In the genomic region with DNA sequence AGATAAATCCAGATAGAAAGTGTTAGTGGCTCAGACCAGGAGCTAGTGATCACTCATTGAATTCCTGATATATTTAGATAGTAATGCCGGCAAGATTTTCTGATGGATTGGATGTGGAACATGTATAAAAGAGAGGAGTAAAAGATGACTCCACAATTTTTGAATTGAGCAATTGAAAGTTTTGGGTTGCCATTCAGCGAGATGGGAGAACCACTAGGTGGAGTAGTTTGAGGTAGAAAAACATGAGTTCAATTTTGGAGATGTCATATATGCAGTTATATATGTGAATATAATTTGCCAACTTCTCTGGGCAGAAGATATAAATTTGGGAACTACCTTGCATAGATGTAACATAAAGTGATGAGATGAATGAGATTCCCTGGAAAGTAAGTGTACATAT, we compare ENCODE assay signal across 12 cellular contexts.
A peak's percentile ranks its signal among the peaks of the same experiment; 100 is the strongest.
DNase-seq lines count a peak whose midpoint lies in the region; ATAC-seq and TF ChIP-seq lines count a peak whose summit lies in the region.
"Had no signal": no experiment of that assay in that cellular context is flagged by ENCODE, and none has a peak within 500 bp of the region (broad histone marks: within the 10 kb centered on the region; RNA-seq: fewer than 3 reads in every experiment).

No MANE protein-coding gene starts in this region.

- no peak overlapping the region for H2BK12ac ChIP-seq in neuronal stem cell (ENCODE audit: low read length)

- H3K9me3 ChIP-seq in OCI-LY1 (ENCODE audit: low read length) (no peaks in the 10 kb centered on the region), neuronal stem cell (replicated peaks in 1 of 2; ENCODE audit: control insufficient read depth in 2 of 2, insufficient read depth in 1 of 2, low read depth in 1 of 2, low read length in 2 of 2) (peaks cover 2% of the 10 kb centered on the region in 2 donors)

- H2BK120ac ChIP-seq in neuronal stem cell (ENCODE audit: low read depth, low read length) = no peak overlapping the region

- H3K4me3 ChIP-seq in OCI-LY1 (ENCODE audit: low read depth, low read length, poor library complexity, severe bottlenecking) (no peak overlapping the region), fibroblast of mammary gland (ENCODE audit: control insufficient read depth, low read depth, low read length) (no peak overlapping the region), neuronal stem cell (ENCODE audit: low read length in 2 of 2) (no peak overlapping the region)

- TF ChIP-seq CTCF in GM12872 (IDR thresholded peaks at IDR 0.05; ENCODE audit: insufficient read depth, low read depth, low read length) (peak; percentile 48; the same call in 2 of the 3 replicates), OCI-LY1 (IDR thresholded peaks at IDR 0.05; ENCODE audit: low read length) (peak; percentile 50), fibroblast of mammary gland (conservative IDR thresholded peaks at IDR 0.05; ENCODE audit: control insufficient read depth, insufficient read depth, low read depth, low read length) (peak; percentile 16)

- no peaks in the 10 kb centered on the region for H3K36me3 ChIP-seq in OCI-LY1 (ENCODE audit: insufficient read depth, low read length)
- H3K36me3 ChIP-seq in neuronal stem cell (replicated peaks in 1 of 2; ENCODE audit: control insufficient read depth in 2 of 2, insufficient read depth in 2 of 2, low read length in 2 of 2) = peaks cover 0 to under 1% of the 10 kb centered on the region in 2 donors

- H3K79me1 ChIP-seq in neuronal stem cell (ENCODE audit: low read depth, low read length) = no peaks in the 10 kb centered on the region

- no peak overlapping the region for H2AK5ac ChIP-seq in neuronal stem cell (ENCODE audit: low read depth, low read length)

- no peak overlapping the region for H3K23ac ChIP-seq in neuronal stem cell (ENCODE audit: low read depth, low read length, poor library complexity)

- H3F3A ChIP-seq in OCI-LY1 (ENCODE audit: insufficient read depth, low read length) = no peaks in the 10 kb centered on the region

- H3K4me1 ChIP-seq in OCI-LY1 (ENCODE audit: insufficient read depth, low read length, severe bottlenecking) = no peaks in the 10 kb centered on the region
- H3K4me1 ChIP-seq in neuronal stem cell (ENCODE audit: control insufficient read depth in 2 of 2, insufficient read depth in 1 of 2, low read depth in 1 of 2, low read length in 2 of 2) = peaks cover 0 to 3% of the 10 kb centered on the region in 2 donors

- in situ Hi-C loops in ACHN (cut with HindIII; ENCODE audit: low pct_ligation_motif_present, low pct_unique_long_range_greater_than_20kb, low sequenced_read_pairs) = no loop called here

- no peak overlapping the region for H2AFZ ChIP-seq in OCI-LY1 (ENCODE audit: low read length)
- no peak overlapping the region for H2AFZ ChIP-seq in neuronal stem cell (ENCODE audit: low read length)

- no peak for ATAC-seq in HG02759 (IDR thresholded peaks at IDR 0.05; ENCODE audit: unreplicated experiment)
- ATAC-seq: activated CD8-positive, alpha-beta memory T cell treated with anti-CD3 and anti-CD28 coated beads, Interleukin-2, amount 10 ng/mL, durations not matched to agents 7 days and 5 days had no signal

- no peak overlapping the region for H3K18ac ChIP-seq in neuronal stem cell (ENCODE audit: low read length)

- no peak overlapping the region for H2BK15ac ChIP-seq in neuronal stem cell (ENCODE audit: low read length)

- no peak overlapping the region for H2BK5ac ChIP-seq in neuronal stem cell (ENCODE audit: low read length)

- no peaks in the 10 kb centered on the region for H3K9me2 ChIP-seq in OCI-LY1 (ENCODE audit: low read depth, low read length)

- WGBS in neuronal stem cell (ENCODE audit: extremely low coverage in 2 of 2, insufficient read length in 2 of 2, insufficient replicate concordance in 1 of 2), 2 donors = no CpG with 5 or more reads among the region's 2 CpGs

- H3K27me3 ChIP-seq in OCI-LY1 (ENCODE audit: insufficient read depth, low read length) = no peaks in the 10 kb centered on the region
- H3K27me3 ChIP-seq in neuronal stem cell (ENCODE audit: control insufficient read depth in 3 of 3, insufficient read depth in 3 of 3, low read depth in 1 of 3, low read length in 3 of 3) = no peaks in the 10 kb centered on the region

- no peak overlapping the region for H3K14ac ChIP-seq in neuronal stem cell (ENCODE audit: low read length)

- no peaks in the 10 kb centered on the region for H4K20me1 ChIP-seq in OCI-LY1 (ENCODE audit: insufficient read depth, low read length)

- no peak overlapping the region for H4K91ac ChIP-seq in neuronal stem cell (ENCODE audit: low read depth, low read length, poor library complexity)

- H3K4ac ChIP-seq in neuronal stem cell (ENCODE audit: low read length) = no peak overlapping the region

- DNase-seq in ACHN = peak; percentile 7
- DNase-seq in fibroblast of mammary gland (ENCODE audit: low read depth) = no peak
- DNase-seq in activated CD4-positive, alpha-beta T cell treated with anti-CD3 and anti-CD28 coated beads for 48 hours = no peak
- no peak for DNase-seq in neuronal stem cell (ENCODE audit: low spot score)
- no peak for DNase-seq in DMS79 (lab: John Stamatoyannopoulos, UW)
- DNase-seq: activated CD8-positive, alpha-beta memory T cell treated with anti-CD3 and anti-CD28 coated beads, Interleukin-2, amount 10 ng/mL, durations not matched to agents 7 days and 5 days; anterior cingulate cortex; DMS79 treated with DMSO at 0.1 percent for 48 hours; stimulated activated CD4-positive, alpha-beta T cell treated with anti-CD3 and anti-CD28 coated beads, Interleukin-2, amount 100 ng/mL, for 48 hours had no signal

- H3K9ac ChIP-seq in OCI-LY1 (ENCODE audit: low read length) = no peak overlapping the region
- no peak overlapping the region for H3K9ac ChIP-seq in neuronal stem cell (ENCODE audit: low read depth, low read length, poor library complexity)

- H4K8ac ChIP-seq in neuronal stem cell (ENCODE audit: low read depth, low read length) = no peak overlapping the region

- H3K4me2 ChIP-seq in OCI-LY1 (ENCODE audit: low read length) (no peak overlapping the region), neuronal stem cell (ENCODE audit: insufficient read depth, low read length, poor library complexity, severe bottlenecking) (no peak overlapping the region)

- H3K27ac ChIP-seq in OCI-LY1 (ENCODE audit: low read depth, low read length, poor library complexity, severe bottlenecking) (no peak overlapping the region), neuronal stem cell (replicated peaks; ENCODE audit: low read length) (no peak overlapping the region)

- no peaks in the 10 kb centered on the region for H3K79me2 ChIP-seq in OCI-LY1 (ENCODE audit: insufficient read depth, low read length)
